In genomic region chrX:49071877-49072711, GRCh38 we compare ENCODE assay signal across 8 cellular contexts. TPM values are rescaled to one million over a fixed set of nuclear protein-coding genes. Genes with fewer than 3 reads are reported as not detected.
A peak's percentile ranks its signal among the peaks of the same experiment; 100 is the strongest.
DNase-seq lines count a peak whose midpoint lies in the region; ATAC-seq and TF ChIP-seq lines count a peak whose summit lies in the region.

No MANE protein-coding gene starts in this region.

- POLR2A ChIA-PET in MCF 10A (lab: Yijun Ruan, JAX) = interaction anchor here (0.6 kb wide), 1 partner anchor 68 kb away, joined by 3 read pairs; no protein-coding TSS in a partner anchor

- H3K36me3 ChIP-seq in gastrocnemius medialis = peaks cover 0 to 13% of the 10 kb centered on the region in 2 donors

- peak; percentile 4 for DNase-seq in GM20000 (ENCODE audit: low spot score)
- DNase-seq in MCF 10A (ENCODE audit: unreplicated experiment) = no peak
- peak; percentile 74 for DNase-seq in iPS-NIHi7 (ENCODE audit: extremely low spot score)
- peak; percentile 7 to 57 for DNase-seq in gastrocnemius medialis
- no peak for DNase-seq in effector CD4-positive, alpha-beta T cell

- H3K4me3 ChIP-seq in gastrocnemius medialis = peak overlapping the region in 3 of 4 donors; percentile 9 to 30 (median 13)

- no peaks in the 10 kb centered on the region for H3K27me3 ChIP-seq in gastrocnemius medialis

- H3K27ac ChIP-seq in gastrocnemius medialis = peak overlapping the region in 1 of 4 donors; percentile 18

- no peaks in the 10 kb centered on the region for H3K27me3 Mint-ChIP-seq in MCF 10A (ENCODE audit: insufficient read depth, unreplicated experiment)

- intact Hi-C loops in MCF 10A (cut with micrococcal nuclease) (no loop called here), gastrocnemius medialis (cut with DNase I; ENCODE audit: low total_unique reads) (no loop called here)

- no peaks in the 10 kb centered on the region for H3K9me3 Mint-ChIP-seq in MCF 10A (ENCODE audit: unreplicated experiment)

- BruUV-seq in MCF 10A (replicated peaks; lab: Mats Ljungman, UMichigan) = no TSS peak

- no peak for TF ChIP-seq POLR2A in gastrocnemius medialis (IDR thresholded peaks at IDR 0.05)

- H3K36me3 Mint-ChIP-seq in MCF 10A (ENCODE audit: insufficient read depth, unreplicated experiment) = peaks cover 13% of the 10 kb centered on the region

- H3K9me3 ChIP-seq in gastrocnemius medialis = no peaks in the 10 kb centered on the region

- CTCF ChIA-PET in MCF 10A (lab: Yijun Ruan, JAX) = no interaction called here

- no peak for ATAC-seq in gastrocnemius medialis
- ATAC-seq in HG02973 (IDR thresholded peaks at IDR 0.05; ENCODE audit: unreplicated experiment) = no peak
- no peak for ATAC-seq in activated CD4-positive, CD25-positive, alpha-beta regulatory T cell treated with anti-CD3 and anti-CD28 coated beads, Interleukin-2, amount 50 U/mL, for 24 hours
- no peak for ATAC-seq in HG03457 (IDR thresholded peaks at IDR 0.05; ENCODE audit: unreplicated experiment)

- H3K4me1 Mint-ChIP-seq in MCF 10A (ENCODE audit: insufficient read depth, unreplicated experiment) = peaks cover 10% of the 10 kb centered on the region

- peaks cover 8 to 17% of the 10 kb centered on the region in 2 donors for H3K4me1 ChIP-seq in gastrocnemius medialis

- in situ Hi-C loops in gastrocnemius medialis (cut with MboI; ENCODE audit: low sequenced_read_pairs in 4 of 4) = no loop called here

- H3K27ac Mint-ChIP-seq in MCF 10A (ENCODE audit: low read depth, unreplicated experiment) = peak overlapping the region; percentile 57

- peak overlapping the region; percentile 80 for H3K4me3 Mint-ChIP-seq in MCF 10A (ENCODE audit: unreplicated experiment)

- TF ChIP-seq CTCF in GM20000 (IDR thresholded peaks at IDR 0.05; ENCODE audit: extremely low read depth, missing control alignments) (no peak), MCF 10A (IDR thresholded peaks at IDR 0.05; ENCODE audit: unreplicated experiment) (no peak), gastrocnemius medialis (IDR thresholded peaks at IDR 0.05 in 4 of 5, conservative IDR thresholded peaks at IDR 0.05 in 1 of 5) (no peak)

RNA-seq across cellular contexts. Expression of gene PRAF2, which starts 1.7 kb away (rescaled TPM):
- total RNA-seq in MCF 10A (2022) (32.1 and 34.5 TPM in 2 replicates), gastrocnemius medialis (1 to 10 TPM; 4.5 to 6.6 (median 4.7) TPM)

RNA-seq across cellular contexts. Expression of gene WDR45, which starts 7.6 kb away (rescaled TPM):
- 93.0 and 96.9 TPM in 2 replicates for total RNA-seq in MCF 10A (2022)
- 100 to 1,000 TPM in 3 of 4 donors, 10 to 100 TPM in 1; 98.2 to 125 (median 105) TPM for total RNA-seq in gastrocnemius medialis

RNA-seq across cellular contexts. Expression of gene CCDC120, which starts 13.3 kb away (rescaled TPM):
- total RNA-seq in MCF 10A (2022) (10.3 and 14.4 TPM in 2 replicates), gastrocnemius medialis (under 1 TPM; 0.07 to 0.55 (median 0.40) TPM)

RNA-seq across cellular contexts. Expression of gene TFE3, which starts 28.9 kb away (rescaled TPM):
- total RNA-seq in MCF 10A (2022) = 45.3 and 71.7 TPM in 2 replicates
- 10 to 100 TPM; 29.3 to 44.5 (median 34.7) TPM for total RNA-seq in gastrocnemius medialis

RNA-seq across cellular contexts. Expression of gene GPKOW, which starts 51.4 kb away (rescaled TPM):
- total RNA-seq in MCF 10A (2022) (22.0 and 24.4 TPM in 2 replicates), gastrocnemius medialis (10 to 100 TPM; 35.2 to 41.3 (median 38.9) TPM)

Comparison
In these comparisons a context has a peak if more than half of its experiments do, and no peak if none do; other contexts are left out.
1. DNase-seq: peak in GM20000 (single experiment), iPS-NIHi7 (single experiment) and gastrocnemius medialis (2 of 2); none in MCF 10A (single experiment) and effector CD4-positive, alpha-beta T cell (single experiment).